Comparison of ENCODE assay signal across 35 cellular contexts in genomic region chr7:138402749-138403148, GRCh38.
"Had no signal": no experiment of that assay in that cellular context is flagged by ENCODE, and none has a peak within 500 bp of the region (broad histone marks: within the 10 kb centered on the region; RNA-seq: fewer than 3 reads in every experiment).

No MANE protein-coding gene starts in this region.

- DNase-seq: Karpas-422, Kasumi-1, MG63, MM.1S, MV-4-11, NCI-H1048, NCI-H1092, NCI-H1092 treated with DMSO at 0.1 percent for 48 hours, NCI-H1105, NCI-H1105 treated with DMSO at 0.1 percent for 48 hours, NCI-H1417, NCI-H1417 treated with DMSO at 0.1 percent for 48 hours, NCI-H1436, NCI-H1436 treated with DMSO at 0.1 percent for 48 hours, NCI-H146, NCI-H1694, NCI-H1694 treated with DMSO at 0.1 percent for 48 hours, NCI-H187, NCI-H187 treated with DMSO at 0.1 percent for 48 hours, NCI-H1930, NCI-H2029, NCI-H2029 treated with DMSO at 0.1 percent for 48 hours, NCI-H2081, NCI-H2081 treated with DMSO at 0.1 percent for 48 hours, NCI-H2107, NCI-H2171, NCI-H2171 treated with DMSO at 0.1 percent for 48 hours, NCI-H2227 treated with DMSO at 0.1 percent for 48 hours, NCI-H226, NCI-H345, NCI-H446, NCI-H446 treated with DMSO at 0.1 percent for 48 hours, NCI-H510A, NCI-H510A treated with DMSO at 0.1 percent for 48 hours, NCI-H524 had no signal

- H3K4me3 ChIP-seq: MG63 had no signal

- H3K27me3 ChIP-seq: MG63 had no signal

- H3K9me3 ChIP-seq: MG63 had no signal

- H3K36me3 ChIP-seq: MG63 had no signal
